Comparison of ENCODE assay signal across 21 cellular contexts in the genomic region with DNA sequence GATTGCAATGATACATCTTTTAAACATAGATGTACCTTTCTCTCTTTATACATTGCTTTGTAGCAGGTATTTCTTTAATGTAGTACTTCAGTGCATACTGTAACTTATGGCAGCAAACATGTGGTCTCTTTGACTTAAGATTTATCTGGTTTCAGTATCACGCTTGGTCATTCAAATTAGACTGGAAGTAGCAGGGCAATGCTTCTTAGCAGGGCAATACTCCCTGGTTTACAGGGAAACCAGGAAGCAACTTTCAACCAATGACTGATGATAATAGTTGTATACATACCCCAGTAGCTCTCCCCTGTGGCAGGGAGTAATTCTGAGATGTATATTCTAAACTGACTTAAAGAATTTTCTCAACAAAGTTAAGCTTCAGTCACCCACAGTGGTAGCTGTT.
"Had no signal": no experiment of that assay in that cellular context is flagged by ENCODE, and none has a peak within 500 bp of the region (broad histone marks: within the 10 kb centered on the region; RNA-seq: fewer than 3 reads in every experiment).

No MANE protein-coding gene starts in this region.

- H3K9me3 ChIP-seq: SK-N-SH had no signal

- FAIRE-seq: K562 had no signal

- H3K4me3 ChIP-seq: K562 had no signal

- ATAC-seq: K562, Panc1, PC-3, T-cell had no signal

- H3K27ac ChIP-seq: RWPE1 had no signal

- DNase-seq: MV-4-11, NCI-H1048, NCI-H1105, NCI-H1417, NCI-H1436 treated with DMSO at 0.1 percent for 48 hours, NCI-H1694, NCI-H187 treated with DMSO at 0.1 percent for 48 hours, NCI-H2029 treated with DMSO at 0.1 percent for 48 hours, NCI-H2171 treated with DMSO at 0.1 percent for 48 hours, NCI-H345, NCI-H524, NCI-H526 treated with DMSO at 0.1 percent for 48 hours, NCI-H748 treated with DMSO at 0.1 percent for 48 hours, PC-3, SHP77, SK-N-SH, SW 1271, T-cell had no signal
